Comparison of ENCODE assay signal across 10 cellular contexts in genomic region chr7:28956608-28957063, GRCh38. TPM values are rescaled to one million over a fixed set of nuclear protein-coding genes. Genes with fewer than 3 reads are reported as not detected.
DNase-seq lines count a peak whose midpoint lies in the region; ATAC-seq and TF ChIP-seq lines count a peak whose summit lies in the region.
"Had no signal": no experiment of that assay in that cellular context is flagged by ENCODE, and none has a peak within 500 bp of the region (broad histone marks: within the 10 kb centered on the region; RNA-seq: fewer than 3 reads in every experiment).

No MANE protein-coding gene starts in this region.

- H3K4me3 Mint-ChIP-seq in immature natural killer cell: peak overlapping the region; percentile 30 to 78 (median 70)
- H3K4me3 Mint-ChIP-seq: stimulated activated naive CD8-positive, alpha-beta T cell treated with anti-CD3 and anti-CD28 coated beads, Interleukin-15, Interleukin-2, amounts not matched to agents 100 ng/mL and 50 ng/mL, for 24 hours had no signal

- peaks cover 60% of the 10 kb centered on the region for H3K27me3 ChIP-seq in skeletal muscle satellite cell (ENCODE audit: control insufficient read depth, insufficient read depth, low read length)

- H3K4me3 ChIP-seq in cardiac fibroblast (replicated peaks in 1 of 2; ENCODE audit: low read depth in 2 of 2, low read length in 2 of 2) (peak overlapping the region; percentile 40 to 50), skeletal muscle satellite cell (ENCODE audit: low read length) (peak overlapping the region; percentile 64)

- ATAC-seq in GM19397 (IDR thresholded peaks at IDR 0.05; ENCODE audit: unreplicated experiment) (no peak), HG03354 (IDR thresholded peaks at IDR 0.05; ENCODE audit: poor library complexity, severe bottlenecking, unreplicated experiment) (no peak)

- H3K4me1 ChIP-seq in skeletal muscle satellite cell (ENCODE audit: control insufficient read depth, insufficient read depth, low read length): peaks cover 34% of the 10 kb centered on the region

- peaks cover 5 to 22% of the 10 kb centered on the region in 2 donors for H3K4me1 Mint-ChIP-seq in immature natural killer cell

- no peak overlapping the region for H3K27ac Mint-ChIP-seq in immature natural killer cell
- H3K27ac Mint-ChIP-seq: stimulated activated naive CD8-positive, alpha-beta T cell treated with anti-CD3 and anti-CD28 coated beads, Interleukin-15, Interleukin-2, amounts not matched to agents 100 ng/mL and 50 ng/mL, for 24 hours had no signal

- H3K36me3 Mint-ChIP-seq in immature natural killer cell: no peaks in the 10 kb centered on the region

- H3K9me3 Mint-ChIP-seq in immature natural killer cell: no peaks in the 10 kb centered on the region
- H3K9me3 Mint-ChIP-seq: stimulated activated naive CD8-positive, alpha-beta T cell treated with anti-CD3 and anti-CD28 coated beads, Interleukin-15, Interleukin-2, amounts not matched to agents 100 ng/mL and 50 ng/mL, for 24 hours had no signal

- no peaks in the 10 kb centered on the region for H3K9me3 ChIP-seq in skeletal muscle satellite cell (replicated peaks; ENCODE audit: low read length)

- H3K9ac ChIP-seq in skeletal muscle satellite cell (ENCODE audit: low read depth, low read length): no peak overlapping the region

- H3K27me3 Mint-ChIP-seq in immature natural killer cell (ENCODE audit: low read depth in 3 of 3): peaks cover 3 to 11% (median 11%) of the 10 kb centered on the region in 3 donors

- peak; percentile 34 for DNase-seq in activated CD4-positive, CD25-positive, alpha-beta regulatory T cell treated with anti-CD3 and anti-CD28 coated beads, Interleukin-2, amount 50 U/mL, for 72 hours
- DNase-seq in activated CD4-positive, CD25-positive, alpha-beta regulatory T cell (lab: John Stamatoyannopoulos, UW): no peak
- DNase-seq in NCI-H2227 (lab: John Stamatoyannopoulos, UW; ENCODE audit: unreplicated experiment): peak; percentile 75
- peak; percentile 28 to 66 for DNase-seq in cardiac fibroblast (ENCODE audit: low read depth in 2 of 2)
- DNase-seq in immature natural killer cell: peak; percentile 26 to 38 (median 35)
- DNase-seq: DND-41 had no signal

- H3K4me2 ChIP-seq in skeletal muscle satellite cell (ENCODE audit: low read length): peak overlapping the region; percentile 87

- TF ChIP-seq CTCF in cardiac fibroblast (IDR thresholded peaks at IDR 0.05; ENCODE audit: low read depth, low read length): peak; percentile 70

- no peaks in the 10 kb centered on the region for H3K36me3 ChIP-seq in skeletal muscle satellite cell (ENCODE audit: insufficient read depth, low read length)

RNA-seq across cellular contexts. Expression of gene TRIL, which starts 1.5 kb away (rescaled TPM):
- polyA plus RNA-seq in immature natural killer cell: not detected
- under 0.01 TPM in 2 replicates for total RNA-seq in skeletal muscle satellite cell (2012; rRNA removed)

Comparison
In these comparisons a context has a peak if more than half of its experiments do, and no peak if none do; other contexts are left out.
1. DNase-seq: peak in activated CD4-positive, CD25-positive, alpha-beta regulatory T cell treated with anti-CD3 and anti-CD28 coated beads, Interleukin-2, amount 50 U/mL, for 72 hours (single experiment), NCI-H2227 (single experiment), cardiac fibroblast (2 of 2) and immature natural killer cell (3 of 3); none in activated CD4-positive, CD25-positive, alpha-beta regulatory T cell (0 of 4).